In the genomic region with DNA sequence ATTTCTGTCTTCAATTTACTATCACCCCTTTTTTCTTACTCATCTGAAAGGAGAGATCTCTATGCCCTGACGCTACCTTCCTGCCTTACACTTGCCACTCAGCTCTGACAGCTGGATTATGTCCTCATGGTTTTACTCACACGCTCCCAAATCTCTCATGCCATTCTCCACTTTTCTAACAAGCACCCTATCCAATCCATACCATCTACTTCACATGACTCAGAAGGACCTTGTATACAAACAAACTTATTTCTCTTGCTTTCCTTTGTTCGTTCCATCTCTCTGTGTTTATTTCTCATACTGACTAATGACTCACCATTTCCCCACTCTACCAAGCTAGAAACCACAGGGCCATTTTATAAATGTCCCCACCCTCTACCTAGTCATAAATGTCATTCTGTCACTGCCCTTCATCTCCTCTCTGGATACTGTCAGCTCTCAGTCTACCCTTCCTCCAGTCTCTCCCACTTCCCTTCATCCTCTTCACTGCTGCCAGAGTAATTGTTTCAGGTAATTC, we compare ENCODE assay signal across 9 cellular contexts.
DNase-seq lines count a peak whose midpoint lies in the region; ATAC-seq, FAIRE-seq and TF ChIP-seq lines count a peak whose summit lies in the region.
"Had no signal": no experiment of that assay in that cellular context is flagged by ENCODE, and none has a peak within 500 bp of the region (broad histone marks: within the 10 kb centered on the region; RNA-seq: fewer than 3 reads in every experiment).

No MANE protein-coding gene starts in this region.

- TF ChIP-seq CTCF in NB4 (IDR thresholded peaks at IDR 0.05; ENCODE audit: low read depth, low read length) (no peak), ascending aorta (IDR thresholded peaks at IDR 0.05) (no peak), transverse colon (IDR thresholded peaks at IDR 0.05) (no peak)

- TF ChIP-seq EP300 in transverse colon (IDR thresholded peaks at IDR 0.05; ENCODE audit: low read depth), result no peak

- in situ Hi-C loops in transverse colon (cut with MboI; ENCODE audit: low pct_ligation_motif_present in 1 of 4, low pct_unique_long_range_greater_than_20kb in 1 of 4, low sequenced_read_pairs in 3 of 4), result loop anchor here in 3 of 4 donors (25.0 kb wide), 2 partner anchors 159 to 1459 kb away; partner anchors contain the start of gene PLPP3 (in 3 of the 3)

- intact Hi-C loops in ascending aorta (cut with DNase I) (no loop called here), transverse colon (cut with DNase I; ENCODE audit: low total_unique reads) (no loop called here)

- no peak overlapping the region for H3K27ac ChIP-seq in ascending aorta
- no peak overlapping the region for H3K27ac ChIP-seq in transverse colon

- TF ChIP-seq POLR2A in GM12892 (IDR thresholded peaks at IDR 0.05; ENCODE audit: low read depth, low read length) (no peak), NB4 (IDR thresholded peaks at IDR 0.05; ENCODE audit: extremely low read depth, insufficient read length) (no peak), transverse colon (IDR thresholded peaks at IDR 0.05) (no peak)

- H3K9me3 ChIP-seq in ascending aorta (no peaks in the 10 kb centered on the region), transverse colon (no peaks in the 10 kb centered on the region)

- H3K4me1 ChIP-seq in ascending aorta (peaks cover 0 to 8% of the 10 kb centered on the region in 2 donors), transverse colon (no peaks in the 10 kb centered on the region)

- DNase-seq in GM12892 (ENCODE audit: insufficient read length) (no peak), NB4 (ENCODE audit: low read depth) (peak; percentile 28), kidney tubule cell (ENCODE audit: low spot score) (peak; percentile 59), ascending aorta (ENCODE audit: low spot score in 2 of 2) (no peak), NCI-H1930 (lab: John Stamatoyannopoulos, UW) (no peak), CD1c-positive myeloid dendritic cell (ENCODE audit: extremely low spot score) (no peak), transverse colon (no peak)
- DNase-seq: T-helper 9 cell had no signal

- H3K4me3 ChIP-seq in NB4 (ENCODE audit: low read depth, low read length) (no peak overlapping the region), ascending aorta (no peak overlapping the region), transverse colon (no peak overlapping the region)

- ATAC-seq in GM21737 (IDR thresholded peaks at IDR 0.05; ENCODE audit: unreplicated experiment), result peak; percentile 52

- H3K27me3 ChIP-seq in ascending aorta, result no peaks in the 10 kb centered on the region
- no peaks in the 10 kb centered on the region for H3K27me3 ChIP-seq in transverse colon

- H3K36me3 ChIP-seq in ascending aorta, result peaks cover 41 to 81% of the 10 kb centered on the region in 2 donors
- peaks cover 0 to 79% (median 27%) of the 10 kb centered on the region in 4 donors for H3K36me3 ChIP-seq in transverse colon

- peak; percentile 30 for FAIRE-seq in GM12892 (lab: Jason Lieb, UNC)

- 49 to 70% methylated on average over 3 of the region's 3 CpGs for WGBS in transverse colon (ENCODE audit: low coverage in 1 of 2), 2 donors

Comparison
In these comparisons a context has a peak if more than half of its experiments do, and no peak if none do; other contexts are left out.
1. DNase-seq: peak in NB4 (single experiment) and kidney tubule cell (single experiment); none in GM12892 (single experiment), ascending aorta (0 of 2), NCI-H1930 (0 of 2), CD1c-positive myeloid dendritic cell (single experiment) and transverse colon (single experiment).